In the genomic region with DNA sequence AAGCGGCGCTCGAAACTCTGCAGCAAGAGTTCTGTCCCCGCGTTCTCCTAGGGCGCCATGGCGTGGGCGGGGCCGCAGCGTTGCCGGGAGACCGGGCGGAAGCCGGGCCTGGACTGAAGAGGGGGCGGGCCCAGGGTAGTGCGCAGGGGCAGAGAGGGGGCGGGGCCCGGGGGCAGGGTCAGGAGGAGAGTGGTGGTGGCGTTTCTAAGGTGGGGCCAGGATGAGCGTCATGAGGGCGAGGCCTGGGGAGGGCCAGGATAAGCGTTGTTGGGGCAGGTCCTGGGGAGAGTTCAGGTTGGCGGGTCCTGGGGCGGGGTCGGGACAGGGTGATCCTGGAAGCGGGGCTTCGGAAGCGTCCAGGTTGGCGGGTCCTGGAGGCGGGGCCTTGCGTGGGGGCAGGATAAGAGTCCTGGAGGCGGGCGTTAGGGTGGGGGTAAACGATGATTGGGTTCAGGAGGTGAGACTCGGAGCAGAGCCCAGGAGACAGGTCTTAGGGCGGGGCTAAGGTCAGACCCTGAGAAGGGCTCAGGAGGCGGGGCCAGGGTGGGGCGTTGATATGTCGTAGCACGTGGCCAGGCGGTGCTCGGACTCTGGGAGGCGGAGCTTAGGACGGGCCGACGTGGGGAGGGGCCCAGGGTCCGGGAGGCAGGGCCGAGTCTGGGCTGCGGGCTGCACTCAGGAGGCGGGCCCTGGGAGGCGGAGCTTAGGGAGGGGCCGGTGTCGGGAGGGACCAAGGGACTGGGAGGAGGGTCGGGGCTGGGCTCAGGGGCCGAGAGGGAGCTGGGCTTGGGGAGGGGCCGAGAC, we compare ENCODE assay signal across 8 cellular contexts.
DNase-seq lines count a peak whose midpoint lies in the region; ATAC-seq and TF ChIP-seq lines count a peak whose summit lies in the region.
"Not testable (repeated sequence)": the region's sequence is repeated elsewhere in the genome, so short reads cannot be mapped to it uniquely, and the experiment has no call there.

No MANE protein-coding gene starts in this region.

- H3K27me3 ChIP-seq in PC-3 (ENCODE audit: low read length); muscle layer of colon (ENCODE audit: control insufficient read depth in 1 of 2, insufficient read depth in 2 of 2, low read length in 2 of 2): not testable (repeated sequence)

- BruUV-seq in PC-3 (replicated peaks; lab: Mats Ljungman, UMichigan) = not testable (repeated sequence)

- POLR2A ChIA-PET in PC-3 (lab: Charles Lee; ENCODE audit: unreplicated experiment) = interaction anchor here (0.6 to 0.7 kb wide), 3 partner anchors 202 to 275 kb away, joined by 3 to 6 read pairs (median 5); no protein-coding TSS in a partner anchor

- H3K27ac ChIP-seq in PC-3 (ENCODE audit: low read length) (peak overlapping the region; percentile 98), muscle layer of colon (ENCODE audit: low read depth, low read length) (peak overlapping the region; percentile 58)

- peaks cover 22% of the 10 kb centered on the region for H3K4me1 ChIP-seq in PC-3 (ENCODE audit: insufficient read depth, low read length)
- H3K4me1 ChIP-seq in muscle layer of colon (ENCODE audit: insufficient read depth, low read length) = not testable (repeated sequence)

- peak overlapping the region; percentile 87 for H3K4me2 ChIP-seq in PC-3 (ENCODE audit: low read length)

- not testable (repeated sequence) for H3F3A ChIP-seq in PC-3 (ENCODE audit: low read length, unreplicated experiment)

- H3K9me2 ChIP-seq in PC-3 (replicated peaks; ENCODE audit: low read length) = not testable (repeated sequence)

- not testable (repeated sequence) for TF ChIP-seq CTCF in PC-3 (conservative IDR thresholded peaks at IDR 0.05; ENCODE audit: low read depth, low read length)

- ATAC-seq in GM21717 (IDR thresholded peaks at IDR 0.05; ENCODE audit: unreplicated experiment) = peak; percentile 99
- peak; percentile 100 for ATAC-seq in PC-3
- ATAC-seq in esophagus mucosa = peak; percentile 100

- H3K4me3 ChIP-seq in Jurkat, Clone E6-1 (ENCODE audit: low read length) = peak overlapping the region; percentile 64
- H3K4me3 ChIP-seq in PC-3 (ENCODE audit: low read length) (peak overlapping the region; percentile 73), muscle layer of colon (ENCODE audit: low read depth in 1 of 2, low read length in 2 of 2) (peak overlapping the region; percentile 50 to 56)

- peak; percentile 84 for DNase-seq in DMS153 (lab: John Stamatoyannopoulos, UW)
- DNase-seq in Jurkat, Clone E6-1 (ENCODE audit: low read depth, low spot score) = peak; percentile 97
- DNase-seq in PC-3 = peak; percentile 95
- DNase-seq in activated T-cell treated with anti-CD3 and anti-CD28 coated beads, Interleukin-2, amount 50 U/mL, for 48 hours = peak; percentile 97 to 98
- peak; percentile 97 for DNase-seq in stimulated activated CD8-positive, alpha-beta memory T cell treated with anti-CD3 and anti-CD28 coated beads, Interleukin-7, amount 100 ng/mL, for 24 hours (ENCODE audit: low read depth)

- H3K9ac ChIP-seq in PC-3 (ENCODE audit: low read length) = peak overlapping the region; percentile 98
- not testable (repeated sequence) for H3K9ac ChIP-seq in muscle layer of colon (ENCODE audit: low read length)

- not testable (repeated sequence) for H3K36me3 ChIP-seq in PC-3 (ENCODE audit: low read depth, low read length); muscle layer of colon (ENCODE audit: insufficient read depth, low read length)

- H2AFZ ChIP-seq in PC-3 (ENCODE audit: low read length) = peak overlapping the region; percentile 69

- not testable (repeated sequence) for H3K79me2 ChIP-seq in PC-3 (ENCODE audit: low read length)

- not testable (repeated sequence) for H3K9me3 ChIP-seq in PC-3 (ENCODE audit: low read length); muscle layer of colon (ENCODE audit: low read length)

- CTCF ChIA-PET in PC-3 (lab: Charles Lee) = interaction anchor here (0.6 kb wide), 1 partner anchor 297 kb away, joined by 5 read pairs; no protein-coding TSS in a partner anchor

- H4K20me1 ChIP-seq in PC-3 (ENCODE audit: low read length) = not testable (repeated sequence)

- intact Hi-C loops in PC-3 (cut with micrococcal nuclease) = loop anchor here (5.0 kb wide), 1 partner anchor 423 kb away; the partner anchor contains the start of gene LRPAP1

Comparison
In these comparisons a context has a peak if more than half of its experiments do, and no peak if none do; other contexts are left out.
1. Peak in every context shown above with its lines: DNase-seq, ATAC-seq, H3K4me3 ChIP-seq and H3K27ac ChIP-seq.